In the genomic region with DNA sequence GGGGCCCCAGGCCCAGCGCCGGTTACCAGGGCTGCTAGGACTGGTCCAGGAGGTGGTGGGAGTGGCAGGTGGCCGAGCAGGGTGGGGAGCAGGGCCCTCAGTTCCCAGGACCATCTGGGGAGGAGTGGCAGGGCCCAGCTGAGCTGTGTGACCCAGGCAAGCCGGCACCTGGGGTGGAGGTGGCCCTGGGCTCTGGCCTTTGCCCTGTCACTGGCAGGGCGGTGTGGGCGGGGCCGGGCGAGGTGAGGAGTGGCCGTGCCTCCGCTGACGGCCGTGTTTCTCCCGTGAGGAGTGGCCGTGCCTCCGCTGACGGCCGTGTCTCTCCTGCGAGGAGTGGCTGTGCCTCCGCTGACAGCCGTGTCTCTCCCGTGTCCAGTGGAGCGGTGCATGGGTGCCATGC, we compare ENCODE assay signal across 27 cellular contexts. TPM values are rescaled to one million over a fixed set of nuclear protein-coding genes. Genes with fewer than 3 reads are reported as not detected.
"Had no signal": no experiment of that assay in that cellular context is flagged by ENCODE, and none has a peak within 500 bp of the region (broad histone marks: within the 10 kb centered on the region; RNA-seq: fewer than 3 reads in every experiment).

No MANE protein-coding gene starts in this region.

- H3K4me3 Mint-ChIP-seq: activated CD8-positive, alpha-beta T cell treated with anti-CD3 and anti-CD28 coated beads for 36 hours; activated naive CD8-positive, alpha-beta T cell treated with anti-CD3 and anti-CD28 coated beads, Interleukin-2, amount 10 ng/mL, durations not matched to agents 7 days and 5 days; activated T-cell treated with anti-CD3 and anti-CD28 coated beads, Interleukin-2, amount 50 U/mL, for 24 hours; brain; endodermal cell; mesothelial cell of epicardium; nephron progenitor cell; T-helper 1 cell treated with Interleukin-12 subunit alpha and Interleukin-12 subunit beta and Interleukin-4 antibody, amounts not matched to agents 30 μg/mL and 1 μg/mL, for 36 hours had no signal

- H3K27me3 Mint-ChIP-seq: activated CD8-positive, alpha-beta T cell treated with anti-CD3 and anti-CD28 coated beads for 36 hours; activated naive CD8-positive, alpha-beta T cell treated with anti-CD3 and anti-CD28 coated beads, Interleukin-2, amount 10 ng/mL, durations not matched to agents 7 days and 5 days; activated T-cell treated with anti-CD3 and anti-CD28 coated beads, Interleukin-2, amount 50 U/mL, for 24 hours; brain had no signal

- DNase-seq: activated CD4-positive, alpha-beta T cell treated with anti-CD3 and anti-CD28 coated beads for 4 hours; activated CD8-positive, alpha-beta T cell treated with anti-CD3 and anti-CD28 coated beads for 36 hours; activated naive CD4-positive, alpha-beta T cell treated with Interleukin-2 at 50 U/mL for 16 hours; activated naive CD8-positive, alpha-beta T cell treated with anti-CD3 and anti-CD28 coated beads, Interleukin-2, amount 10 ng/mL, durations not matched to agents 7 days and 5 days; activated T-cell treated with anti-CD3 and anti-CD28 coated beads, Interleukin-2, amount 50 U/mL, for 24 hours; amygdala; caudate nucleus; endodermal cell; foreskin keratinocyte; hippocampal formation; islet precursor cell; nephron progenitor cell; retina; stimulated activated CD4-positive, alpha-beta T cell treated with anti-CD3 and anti-CD28 coated beads, Interleukin-12 subunit alpha, Interleukin-12 subunit beta, amount 100 ng/mL, for 4 hours; stimulated activated CD4-positive, alpha-beta T cell treated with anti-CD3 and anti-CD28 coated beads, Interleukin-1b, Interleukin-23, amount 100 ng/mL, for 48 hours; stimulated activated CD8-positive, alpha-beta memory T cell treated with anti-CD3 and anti-CD28 coated beads, Interleukin-4, amount 100 ng/mL, for 48 hours; stimulated activated naive CD4-positive, alpha-beta T cell treated with Interleukin-2 at 50 U/mL for 16 hours; substantia nigra; tibial artery had no signal

- H3K4me1 ChIP-seq: foreskin keratinocyte had no signal

- H3K4me1 Mint-ChIP-seq: activated naive CD8-positive, alpha-beta T cell treated with anti-CD3 and anti-CD28 coated beads, Interleukin-2, amount 10 ng/mL, durations not matched to agents 7 days and 5 days; endodermal cell had no signal

- H3K4me3 ChIP-seq: tibial artery had no signal

- H3K27me3 ChIP-seq: foreskin keratinocyte had no signal

- H3K36me3 Mint-ChIP-seq: activated naive CD8-positive, alpha-beta T cell treated with anti-CD3 and anti-CD28 coated beads, Interleukin-2, amount 10 ng/mL, durations not matched to agents 7 days and 5 days; brain; mesothelial cell of epicardium had no signal

- H3K27ac ChIP-seq: epithelial cell of prostate, foreskin keratinocyte, tibial artery had no signal

- H3K27ac Mint-ChIP-seq: activated CD8-positive, alpha-beta T cell treated with anti-CD3 and anti-CD28 coated beads for 36 hours; activated naive CD8-positive, alpha-beta T cell treated with anti-CD3 and anti-CD28 coated beads, Interleukin-2, amount 10 ng/mL, durations not matched to agents 7 days and 5 days; activated T-cell treated with anti-CD3 and anti-CD28 coated beads, Interleukin-2, amount 50 U/mL, for 24 hours; activated T-helper 2 cell treated with anti-CD3 and anti-CD28 coated beads, Interferon-gamma antibody, Interleukin-2, Interleukin-4, amounts not matched to agents 10 μg/mL and 5 μg/mL and 100 μg/mL, durations not matched to agents 14 hours and 24 hours and 36 hours; endodermal cell; mesothelial cell of epicardium; nephron progenitor cell; T-helper 1 cell treated with Interleukin-12 subunit alpha and Interleukin-12 subunit beta and Interleukin-4 antibody, amounts not matched to agents 30 μg/mL and 1 μg/mL, for 36 hours had no signal

- H3K9me3 Mint-ChIP-seq: activated CD8-positive, alpha-beta T cell treated with anti-CD3 and anti-CD28 coated beads for 36 hours; activated naive CD8-positive, alpha-beta T cell treated with anti-CD3 and anti-CD28 coated beads, Interleukin-2, amount 10 ng/mL, durations not matched to agents 7 days and 5 days; activated T-cell treated with anti-CD3 and anti-CD28 coated beads, Interleukin-2, amount 50 U/mL, for 24 hours; activated T-helper 2 cell treated with anti-CD3 and anti-CD28 coated beads, Interferon-gamma antibody, Interleukin-2, Interleukin-4, amounts not matched to agents 10 μg/mL and 5 μg/mL and 100 μg/mL, durations not matched to agents 14 hours and 24 hours and 36 hours; brain; endodermal cell; mesothelial cell of epicardium; nephron progenitor cell; T-helper 1 cell treated with Interleukin-12 subunit alpha and Interleukin-12 subunit beta and Interleukin-4 antibody, amounts not matched to agents 30 μg/mL and 1 μg/mL, for 36 hours had no signal

- H3K9me3 ChIP-seq: tibial artery had no signal

- H3K36me3 ChIP-seq: tibial artery had no signal

RNA-seq across cellular contexts. Expression of a gene that starts 52.0 kb away (rescaled TPM):
- total RNA-seq: activated CD8-positive, alpha-beta T cell treated with anti-CD3 and anti-CD28 coated beads for 36 hours; activated naive CD8-positive, alpha-beta T cell treated with anti-CD3 and anti-CD28 coated beads, Interleukin-2, amount 10 ng/mL, durations not matched to agents 7 days and 5 days; activated T-helper 2 cell treated with anti-CD3 and anti-CD28 coated beads, Interferon-gamma antibody, Interleukin-2, Interleukin-4, amounts not matched to agents 10 μg/mL and 5 μg/mL and 100 μg/mL, durations not matched to agents 14 hours and 24 hours and 36 hours; endodermal cell; lung microvascular endothelial cell; mesothelial cell of epicardium; myocyte; omental fat pad had no signal
